ENCODE assay signal across 8 cellular contexts in the genomic region with DNA sequence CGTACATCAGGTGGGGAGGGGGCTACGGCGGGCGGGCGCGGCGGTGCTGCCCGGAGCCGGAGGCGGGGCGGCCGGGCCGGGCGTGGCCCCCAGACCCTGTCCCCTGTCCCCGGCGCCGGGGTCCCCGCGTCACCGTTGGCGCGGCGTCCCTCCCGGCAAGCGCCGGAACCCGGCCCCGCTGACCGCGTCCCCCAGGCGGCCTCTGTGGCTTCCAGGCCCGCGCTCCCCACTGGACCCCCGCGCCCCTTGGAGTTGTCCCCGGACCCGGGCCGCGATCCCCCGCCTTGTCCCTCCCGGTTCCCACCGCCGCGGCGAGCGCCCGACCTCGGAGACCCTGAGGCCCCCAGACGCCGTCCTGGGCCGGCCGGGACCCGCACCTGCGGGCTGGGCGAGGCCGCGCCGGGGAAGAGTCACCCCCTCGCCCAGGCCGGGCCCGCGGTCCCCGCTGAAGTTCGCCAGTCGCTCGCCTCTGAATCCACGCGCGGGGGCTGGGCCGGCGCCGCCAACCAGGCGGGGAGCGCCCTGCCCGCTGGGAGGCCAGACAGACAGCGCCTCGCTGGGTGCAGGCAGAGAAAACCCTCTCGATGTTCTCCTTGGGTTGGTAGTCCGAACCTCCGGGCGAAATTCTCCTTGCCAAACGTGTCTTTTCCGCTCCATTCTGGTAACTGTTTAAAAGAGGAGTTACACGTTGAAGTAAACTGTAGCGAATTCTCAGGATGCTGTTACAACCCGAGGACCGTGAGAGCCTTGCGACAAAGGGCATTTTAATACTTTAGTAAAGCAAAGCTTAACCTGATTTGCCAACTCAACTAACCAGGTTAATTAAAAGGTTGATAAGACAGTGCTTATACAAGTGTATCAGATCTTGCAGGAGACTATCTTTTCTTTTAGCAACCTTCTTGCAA. TPM values are rescaled to one million over a fixed set of nuclear protein-coding genes. Genes with fewer than 3 reads are reported as not detected.
A peak's percentile ranks its signal among the peaks of the same experiment; 100 is the strongest.
DNase-seq lines count a peak whose midpoint lies in the region; ATAC-seq and TF ChIP-seq lines count a peak whose summit lies in the region.

No MANE protein-coding gene starts in this region.

- peaks cover 29% of the 10 kb centered on the region for H3K4me1 Mint-ChIP-seq in neural crest cell

- no peaks in the 10 kb centered on the region for H3K36me3 ChIP-seq in PC-9 (ENCODE audit: low read depth)
- no peaks in the 10 kb centered on the region for H3K36me3 ChIP-seq in thoracic aorta

- BruUV-seq in PC-9 (replicated peaks; lab: Mats Ljungman, UMichigan) = no TSS peak

- ATAC-seq in HG02938 (IDR thresholded peaks at IDR 0.05; ENCODE audit: unreplicated experiment) (peak; percentile 33), foreskin keratinocyte (peak; percentile 39), thoracic aorta (ENCODE audit: insufficient number of reproducible peaks, low FRiP score, low read depth) (peak; percentile 33)

- TF ChIP-seq CTCF in PC-9 (conservative IDR thresholded peaks at IDR 0.05) (no peak), foreskin keratinocyte (conservative IDR thresholded peaks at IDR 0.05) (peak; percentile 26), neural crest cell (conservative IDR thresholded peaks at IDR 0.05) (no peak), thoracic aorta (IDR thresholded peaks at IDR 0.05) (no peak)

- H3K79me2 ChIP-seq in PC-9 (ENCODE audit: low read depth) = peaks cover 75% of the 10 kb centered on the region

- H3K9me3 ChIP-seq in PC-9 (ENCODE audit: insufficient read depth, low read depth) (no peaks in the 10 kb centered on the region), thoracic aorta (no peaks in the 10 kb centered on the region)

- H3K9me2 ChIP-seq in PC-9 (ENCODE audit: insufficient read depth) = no peaks in the 10 kb centered on the region

- peaks cover 44% of the 10 kb centered on the region for H3K4me1 ChIP-seq in PC-9 (replicated peaks; ENCODE audit: insufficient read depth)
- H3K4me1 ChIP-seq in foreskin keratinocyte = peaks cover 15% of the 10 kb centered on the region
- peaks cover 12 to 16% of the 10 kb centered on the region in 2 donors for H3K4me1 ChIP-seq in thoracic aorta (ENCODE audit: control insufficient read depth in 1 of 2, low read depth in 2 of 2)

- H3K36me3 Mint-ChIP-seq in neural crest cell (ENCODE audit: low read depth) = no peaks in the 10 kb centered on the region

- peak; percentile 15 for DNase-seq in NCI-H345 (lab: John Stamatoyannopoulos, UW)
- DNase-seq in NCI-H345 treated with DMSO at 0.1 percent for 48 hours (lab: John Stamatoyannopoulos, UW; ENCODE audit: unreplicated experiment) = no peak
- peak in 1 of 2 experiments; percentile 46 for DNase-seq in PC-9
- DNase-seq in activated gamma-delta T cell treated with Interleukin-2 at 50 U/mL for 16 hours = peak; percentile 38
- peak in 1 of 2 donors; percentile 45 for DNase-seq in foreskin keratinocyte
- peak; percentile 15 for DNase-seq in neural crest cell (ENCODE audit: low read depth, low spot score)
- peak; percentile 9 for DNase-seq in thoracic aorta (ENCODE audit: low spot score)

- peak overlapping the region; percentile 93 for H3K4me3 Mint-ChIP-seq in neural crest cell

- H4K20me1 ChIP-seq in PC-9 (ENCODE audit: insufficient read depth) = 0 out of 2 replicates have a peak, but pooled peaks cover 14% of the 10 kb centered on the region

- H3K27me3 Mint-ChIP-seq in neural crest cell (ENCODE audit: low read depth) = no peaks in the 10 kb centered on the region

- peak overlapping the region; percentile 91 for H2AFZ ChIP-seq in PC-9

- H3K4me3 ChIP-seq in PC-9 (peak overlapping the region; percentile 67), thoracic aorta (peak overlapping the region; percentile 85)

- intact Hi-C loops in PC-9 (cut with micrococcal nuclease; ENCODE audit: unreplicated experiment) = loop anchor here (2.0 to 10.0 kb wide), 3 partner anchors 49 to 281 kb away; partner anchors contain the start of genes ATMIN and C16orf46

- CTCF ChIA-PET in PC-9 (lab: Charles Lee) = interaction anchor here (0.6 to 0.7 kb wide), 3 partner anchors 36 to 433 kb away, joined by 7 to 10 read pairs (median 9); no protein-coding TSS in a partner anchor

- peak overlapping the region; percentile 98 for H3K4me2 ChIP-seq in PC-9

- H3K27me3 ChIP-seq in PC-9 (ENCODE audit: insufficient read depth, low read depth) (no peaks in the 10 kb centered on the region), foreskin keratinocyte (no peaks in the 10 kb centered on the region), thoracic aorta (replicated peaks; ENCODE audit: insufficient read depth) (no peaks in the 10 kb centered on the region)

- H3K9me3 Mint-ChIP-seq in neural crest cell = no peaks in the 10 kb centered on the region

- 0 out of 2 replicates have a peak, but pooled peaks cover 14% of the 10 kb centered on the region for H3F3A ChIP-seq in PC-9 (ENCODE audit: insufficient read depth, low read depth)

- no peak overlapping the region for H3K27ac Mint-ChIP-seq in neural crest cell (ENCODE audit: unreplicated experiment)

- H3K27ac ChIP-seq in PC-9 (no peak overlapping the region), foreskin keratinocyte (peak overlapping the region; percentile 73), thoracic aorta (peak overlapping the region; percentile 78 to 83)

- POLR2A ChIA-PET in PC-9 (lab: Charles Lee; ENCODE audit: unreplicated experiment) = interaction anchor here (0.6 to 1.0 kb wide), 4 partner anchors 48 to 239 kb away, joined by 3 read pairs; partner anchors contain the start of gene C16orf46

RNA-seq across cellular contexts. Expression of gene GAN, which starts 0.8 kb away (rescaled TPM):
- total RNA-seq in PC-9 (2021) = 11.9 TPM in 2 replicates
- 6.4 and 6.6 TPM in 2 replicates for total RNA-seq in foreskin keratinocyte
- polyA plus RNA-seq in foreskin keratinocyte = 0.62 and 0.78 TPM in 2 replicates
- 16.1 and 18.6 TPM in 2 replicates for total RNA-seq in neural crest cell
- 10 to 100 TPM in 1 of 2 donors, 1 to 10 TPM in 1; 7.4 to 10.1 TPM for total RNA-seq in thoracic aorta
